ENCODE assay signal across 7 cellular contexts in the genomic region with DNA sequence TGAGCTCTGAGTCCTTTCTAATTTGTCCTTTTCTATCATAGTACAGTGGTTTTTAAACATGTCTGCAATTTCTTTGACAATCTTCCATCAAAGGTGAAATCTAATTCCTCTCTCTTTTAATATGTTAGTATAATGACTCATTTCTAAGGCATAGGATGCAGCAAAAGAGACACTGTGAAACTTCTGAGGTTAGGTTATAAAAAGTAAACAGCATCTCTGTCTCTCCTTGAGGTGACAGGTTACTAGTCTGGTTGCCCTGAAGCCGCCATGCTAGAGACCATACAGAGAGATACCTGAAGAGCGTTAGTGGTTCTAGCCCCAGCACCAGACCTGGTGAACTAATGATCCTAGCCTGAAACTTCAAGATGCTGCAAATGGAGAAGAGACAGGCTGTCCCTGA.
"Had no signal": no experiment of that assay in that cellular context is flagged by ENCODE, and none has a peak within 500 bp of the region (broad histone marks: within the 10 kb centered on the region; RNA-seq: fewer than 3 reads in every experiment).

No MANE protein-coding gene starts in this region.

- H3K9me3 Mint-ChIP-seq: GM23338, H9, HFFc6 had no signal

- H3K4me2 ChIP-seq: GM23338 had no signal

- H3K4me3 Mint-ChIP-seq: GM23338, H9, HFFc6 had no signal

- H3K4me3 ChIP-seq: GM23338, K562 had no signal

- H2AFZ ChIP-seq: GM23338 had no signal

- H3K27ac Mint-ChIP-seq: GM23338, H9, HFFc6 had no signal

- ATAC-seq: GM23338, K562 had no signal

- H3K4me1 Mint-ChIP-seq: GM23338, H9 had no signal

- DNase-seq: H9, HCEC 1CT, HFFc6, IMR-90 had no signal

- H3K27ac ChIP-seq: HL-60 had no signal
